In the genomic region with DNA sequence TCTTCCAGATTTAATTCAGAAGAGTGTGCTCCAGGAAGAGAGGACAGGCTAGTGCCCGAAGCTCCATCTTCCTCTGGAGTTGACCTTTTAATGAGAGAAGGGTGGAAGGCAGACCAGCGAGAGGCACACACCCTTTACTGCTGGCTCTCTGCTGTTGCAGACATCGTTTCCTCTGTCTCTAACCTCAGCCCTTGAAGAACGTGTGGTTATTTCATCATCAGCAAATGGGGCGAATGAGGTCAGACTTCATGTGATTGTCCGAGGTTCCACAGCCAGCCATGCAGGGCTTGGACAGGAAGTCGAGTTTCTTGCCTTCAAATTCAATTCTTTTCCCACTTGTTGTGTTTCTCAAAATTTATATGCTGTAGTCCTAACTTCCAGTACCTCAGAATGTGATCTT, we compare ENCODE assay signal across 21 cellular contexts.
DNase-seq lines count a peak whose midpoint lies in the region; ATAC-seq and TF ChIP-seq lines count a peak whose summit lies in the region.
"Had no signal": no experiment of that assay in that cellular context is flagged by ENCODE, and none has a peak within 500 bp of the region (broad histone marks: within the 10 kb centered on the region; RNA-seq: fewer than 3 reads in every experiment).

No MANE protein-coding gene starts in this region.

- H3K4me3 ChIP-seq in AG10803 (ENCODE audit: low read length), result no peak overlapping the region
- H3K4me3 ChIP-seq: heart right ventricle had no signal

- no peak for TF ChIP-seq CTCF in AG10803 (conservative IDR thresholded peaks at IDR 0.05; ENCODE audit: low read length)

- no peak for ATAC-seq in HG03378 (IDR thresholded peaks at IDR 0.05; ENCODE audit: unreplicated experiment)
- ATAC-seq: activated CD8-positive, alpha-beta T cell treated with anti-CD3 and anti-CD28 coated beads for 36 hours; activated T-cell treated with anti-CD3 and anti-CD28 coated beads, Interleukin-2, amount 50 U/mL, for 72 hours; heart right ventricle had no signal

- DNase-seq in AG10803 (ENCODE audit: low read depth) (peak; percentile 66), HT1080 (ENCODE audit: low read depth) (peak; percentile 50), SKM-1 (lab: John Stamatoyannopoulos, UW; ENCODE audit: unreplicated experiment) (peak; percentile 95), foreskin melanocyte (peak; percentile 54), NCI-H2029 treated with DMSO at 0.1 percent for 48 hours (lab: John Stamatoyannopoulos, UW) (no peak), NCI-H774 (lab: John Stamatoyannopoulos, UW) (no peak), superior temporal gyrus (ENCODE audit: extremely low spot score) (no peak)
- DNase-seq: ACHN; activated CD8-positive, alpha-beta T cell treated with anti-CD3 and anti-CD28 coated beads for 36 hours; activated naive CD8-positive, alpha-beta T cell treated with anti-CD3 and anti-CD28 coated beads, Interleukin-2, amount 10 ng/mL, durations not matched to agents 7 days and 5 days; activated T-cell treated with anti-CD3 and anti-CD28 coated beads, Interleukin-2, amount 50 U/mL, for 72 hours; brain microvascular endothelial cell; COR-L47; heart right ventricle; islet precursor cell; NCI-H2107; NCI-H524; stimulated activated naive CD4-positive, alpha-beta T cell; T-helper 1 cell; trophoblast cell had no signal

Comparison
In these comparisons a context has a peak if more than half of its experiments do, and no peak if none do; other contexts are left out.
1. DNase-seq: peak in AG10803 (single experiment), HT1080 (single experiment), SKM-1 (single experiment) and foreskin melanocyte (single experiment); none in NCI-H2029 treated with DMSO at 0.1 percent for 48 hours (single experiment), NCI-H774 (single experiment) and superior temporal gyrus (single experiment).